Comparison of ENCODE assay signal across 9 cellular contexts in genomic region chr18:32803571-32803970, GRCh38. TPM values are rescaled to one million over a fixed set of nuclear protein-coding genes. Genes with fewer than 3 reads are reported as not detected.
DNase-seq lines count a peak whose midpoint lies in the region; ATAC-seq and TF ChIP-seq lines count a peak whose summit lies in the region.
"Had no signal": no experiment of that assay in that cellular context is flagged by ENCODE, and none has a peak within 500 bp of the region (broad histone marks: within the 10 kb centered on the region; RNA-seq: fewer than 3 reads in every experiment).

No MANE protein-coding gene starts in this region.

- DNase-seq in kidney glomerular epithelial cell (lab: John Stamatoyannopoulos, UW) (peak; percentile 94), tibial nerve (ENCODE audit: low spot score in 2 of 2) (no peak), NCI-H1436 (lab: John Stamatoyannopoulos, UW) (no peak), chondrocyte (ENCODE audit: low spot score) (no peak)
- DNase-seq in activated T-cell treated with anti-CD3 and anti-CD28 coated beads, Interleukin-2, amount 50 U/mL, for 48 hours: no peak

- peaks cover 19% of the 10 kb centered on the region for H3K27me3 Mint-ChIP-seq in chondrocyte (ENCODE audit: low read depth)

- WGBS in tibial nerve, 2 donors: 27 to 41% methylated on average over 3 of the region's 3 CpGs

- H3K4me3 ChIP-seq in tibial nerve: no peak overlapping the region

- H3K36me3 Mint-ChIP-seq in chondrocyte (ENCODE audit: low read depth): no peaks in the 10 kb centered on the region

- H3K27ac Mint-ChIP-seq in chondrocyte (ENCODE audit: unreplicated experiment): no peak overlapping the region

- H3K27ac ChIP-seq in tibial nerve: no peak overlapping the region

- no peaks in the 10 kb centered on the region for H3K27me3 ChIP-seq in tibial nerve

- H3K4me1 ChIP-seq in tibial nerve: no peaks in the 10 kb centered on the region

- no peaks in the 10 kb centered on the region for H3K4me1 Mint-ChIP-seq in chondrocyte (ENCODE audit: low read depth)

- H3K9me3 Mint-ChIP-seq in chondrocyte (ENCODE audit: low read depth): peaks cover 7% of the 10 kb centered on the region

- ATAC-seq in GM18519 (IDR thresholded peaks at IDR 0.05; ENCODE audit: low FRiP score, unreplicated experiment): peak; percentile 90
- peak; percentile 91 for ATAC-seq in GM21737 (IDR thresholded peaks at IDR 0.05; ENCODE audit: unreplicated experiment)
- ATAC-seq in HG03520 (IDR thresholded peaks at IDR 0.05; ENCODE audit: unreplicated experiment): peak; percentile 63

- no peak for TF ChIP-seq CTCF in tibial nerve (IDR thresholded peaks at IDR 0.05)
- TF ChIP-seq CTCF in chondrocyte (IDR thresholded peaks at IDR 0.05): no peak

- H3K9me3 ChIP-seq in tibial nerve: peaks cover 0 to 4% (median 0%) of the 10 kb centered on the region in 4 donors

- H3K36me3 ChIP-seq in tibial nerve: no peaks in the 10 kb centered on the region

- TF ChIP-seq POLR2A in tibial nerve (IDR thresholded peaks at IDR 0.05): no peak

- no peak overlapping the region for H3K4me3 Mint-ChIP-seq in chondrocyte (ENCODE audit: unreplicated experiment)

- no peak for TF ChIP-seq EP300 in tibial nerve (IDR thresholded peaks at IDR 0.05)

RNA-seq across cellular contexts. Expression of gene KLHL14, which starts 30.7 kb away (rescaled TPM):
- total RNA-seq in tibial nerve (under 1 TPM; 0.21 to 0.59 (median 0.37) TPM), chondrocyte (not detected in 3 replicates)
- total RNA-seq: myocyte had no signal
